In the genomic region with DNA sequence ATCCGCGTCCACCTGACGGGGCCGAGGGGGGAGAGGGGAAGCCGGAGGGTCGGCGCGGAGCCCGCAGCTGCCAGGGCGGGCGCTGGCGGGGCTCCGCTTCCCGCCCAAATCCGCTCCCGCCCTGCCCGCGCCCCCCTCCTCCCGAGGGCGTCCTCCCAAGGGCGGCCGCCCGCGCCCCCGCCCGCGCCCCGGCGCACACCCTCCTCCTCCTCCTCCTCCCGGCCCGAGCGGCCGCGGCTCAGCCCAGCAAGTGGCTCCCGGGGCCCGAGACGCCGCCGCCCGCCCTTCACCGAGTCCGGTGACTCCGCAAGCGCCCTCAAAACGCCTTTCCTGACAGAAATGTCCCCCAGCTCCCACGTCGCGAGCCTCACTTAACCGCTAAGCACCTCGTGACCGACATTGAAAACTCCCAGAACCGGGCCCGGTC, we compare ENCODE assay signal across 7 cellular contexts. TPM values are rescaled to one million over a fixed set of nuclear protein-coding genes. Genes with fewer than 3 reads are reported as not detected.
DNase-seq lines count a peak whose midpoint lies in the region; ATAC-seq, FAIRE-seq and TF ChIP-seq lines count a peak whose summit lies in the region.

No MANE protein-coding gene starts in this region.

- CTCF ChIA-PET in T-cell (lab: Charles Lee), result interaction anchor here (1.0 to 5.7 kb wide), 7 partner anchors 13 to 87 kb away, joined by 3 to 40 read pairs (median 4); a partner anchor contains a TSS

- H3K9me3 Mint-ChIP-seq in T-cell, result no peaks in the 10 kb centered on the region
- H3K9me3 Mint-ChIP-seq in central memory CD8-positive, alpha-beta T cell, result no peaks in the 10 kb centered on the region

- no peak for TF ChIP-seq POLR2A in GM12891 (IDR thresholded peaks at IDR 0.05; ENCODE audit: low read depth, low read length)

- H3K27me3 Mint-ChIP-seq in T-cell, result peaks cover 4 to 11% of the 10 kb centered on the region in 2 donors
- no peaks in the 10 kb centered on the region for H3K27me3 Mint-ChIP-seq in central memory CD8-positive, alpha-beta T cell

- H3K4me1 Mint-ChIP-seq in T-cell, result peaks cover 26 to 29% (median 27%) of the 10 kb centered on the region in 3 donors
- H3K4me1 Mint-ChIP-seq in central memory CD8-positive, alpha-beta T cell, result peaks cover 26% of the 10 kb centered on the region

- peaks cover 18% of the 10 kb centered on the region for H3K36me3 Mint-ChIP-seq in T-cell
- H3K36me3 Mint-ChIP-seq in central memory CD8-positive, alpha-beta T cell (ENCODE audit: insufficient read depth), result peaks cover 33% of the 10 kb centered on the region

- ATAC-seq in HG02870 (IDR thresholded peaks at IDR 0.05; ENCODE audit: unreplicated experiment) (peak; percentile 0), T-cell (replicated peaks in 1 of 4) (peak; percentile 4 to 29 (median 18)), left colon (peak; percentile 46)
- ATAC-seq in central memory CD8-positive, alpha-beta T cell (replicated peaks; ENCODE audit: extremely low read depth, poor library complexity, severe bottlenecking), result peak; percentile 0

- POLR2A ChIA-PET in T-cell (lab: Charles Lee), result interaction anchor here (0.6 to 3.5 kb wide), 7 partner anchors 15 to 45 kb away, joined by 3 to 114 read pairs (median 5); a partner anchor contains a TSS

- H3K27ac Mint-ChIP-seq in T-cell, result peak overlapping the region; percentile 97 to 98
- peak overlapping the region; percentile 97 for H3K27ac Mint-ChIP-seq in central memory CD8-positive, alpha-beta T cell (ENCODE audit: low read depth)

- H3K4me3 Mint-ChIP-seq in T-cell, result peak overlapping the region; percentile 93 to 97 (median 96)
- peak overlapping the region; percentile 99 for H3K4me3 Mint-ChIP-seq in central memory CD8-positive, alpha-beta T cell

- FAIRE-seq in GM12891 (lab: Jason Lieb, UNC), result no peak

- DNase-seq in GM12891 (ENCODE audit: insufficient read length, low spot score) (peak; percentile 3), T-cell (peak in 28 of 34 experiments; percentile 1 to 54 (median 17)), left colon (peak; percentile 52 to 74), NCI-H1694 (lab: John Stamatoyannopoulos, UW) (no peak)
- no peak for DNase-seq in central memory CD8-positive, alpha-beta T cell (ENCODE audit: low spot score in 2 of 2)
- DNase-seq in stimulated activated CD4-positive, alpha-beta T cell treated with anti-CD3 and anti-CD28 coated beads, Interleukin-1b, Interleukin-23, amount 100 ng/mL, for 48 hours, result peak; percentile 37

- intact Hi-C loops in left colon (cut with DNase I, micrococcal nuclease), result loop anchor here in 1 of 2 donors (5.0 kb wide), 1 partner anchor 39 kb away; a partner anchor contains a TSS

TF ChIP-seq in GM12891, 5 proteins besides CTCF, POLR2A, EP300 and RAD21:
- no peak for TF ChIP-seq POLR2AphosphoS5 (IDR thresholded peaks at IDR 0.05; ENCODE audit: low read depth, low read length)
- TF ChIP-seq TAF1 (IDR thresholded peaks at IDR 0.05; ENCODE audit: low read depth, low read length), result no peak
- TF ChIP-seq SPI1 (IDR thresholded peaks at IDR 0.05; ENCODE audit: low read depth, low read length), result no peak
- no peak for TF ChIP-seq PAX5 (IDR thresholded peaks at IDR 0.05; ENCODE audit: insufficient read depth, low read length, severe bottlenecking)
- no peak for TF ChIP-seq POU2F2 (IDR thresholded peaks at IDR 0.05; ENCODE audit: low read depth, low read length)

RNA-seq across cellular contexts. Expression of a gene that starts 0.5 kb away (rescaled TPM):
- polyA plus RNA-seq in GM12891 (2012; ENCODE audit: low read depth, missing spikeins), result 327 TPM
- total RNA-seq in T-cell, result 100 to 1,000 TPM in 3 of 5 donors, 10 to 100 TPM in 2; 87.6 to 151 (median 103) TPM
- 10 to 100 TPM; 41.5 to 61.3 TPM for total RNA-seq in left colon

RNA-seq across cellular contexts. Expression of a gene that starts 37.1 kb away (rescaled TPM):
- 22.8 TPM for polyA plus RNA-seq in GM12891 (2012; ENCODE audit: low read depth, missing spikeins)
- total RNA-seq in T-cell (1 to 10 TPM; 2.8 to 5.8 (median 4.1) TPM), left colon (1 to 10 TPM; 6.5 to 7.6 TPM)

Comparison
In these comparisons a context has a peak if more than half of its experiments do, and no peak if none do; other contexts are left out.
1. DNase-seq: peak in GM12891 (single experiment), T-cell (28 of 34), left colon (2 of 2) and stimulated activated CD4-positive, alpha-beta T cell treated with anti-CD3 and anti-CD28 coated beads, Interleukin-1b, Interleukin-23, amount 100 ng/mL, for 48 hours (single experiment); none in central memory CD8-positive, alpha-beta T cell (0 of 2) and NCI-H1694 (single experiment).
2. Peak in every context shown above with its lines, with median percentiles within 50 percentile points of each other: ATAC-seq.